ENCODE assay signal across 9 cellular contexts in genomic region chr1:178055093-178055492, GRCh38. TPM values are rescaled to one million over a fixed set of nuclear protein-coding genes. Genes with fewer than 3 reads are reported as not detected.
DNase-seq lines count a peak whose midpoint lies in the region; ATAC-seq and TF ChIP-seq lines count a peak whose summit lies in the region.
"Had no signal": no experiment of that assay in that cellular context is flagged by ENCODE, and none has a peak within 500 bp of the region (broad histone marks: within the 10 kb centered on the region; RNA-seq: fewer than 3 reads in every experiment).

No MANE protein-coding gene starts in this region.

- H3K4me1 ChIP-seq in thyroid gland (peaks cover 0 to 18% of the 10 kb centered on the region in 2 donors), esophagus muscularis mucosa (peaks cover 41 to 63% (median 52%) of the 10 kb centered on the region in 4 donors)

- H3K36me3 ChIP-seq in thyroid gland (no peaks in the 10 kb centered on the region), esophagus muscularis mucosa (no peaks in the 10 kb centered on the region)

- ATAC-seq in GM21528 (IDR thresholded peaks at IDR 0.05; ENCODE audit: low FRiP score, unreplicated experiment), result no peak

- no peak for TF ChIP-seq EP300 in esophagus muscularis mucosa (IDR thresholded peaks at IDR 0.05)

- no peak overlapping the region for H3K27ac ChIP-seq in thyroid gland
- peak overlapping the region in 1 of 4 donors; percentile 13 for H3K27ac ChIP-seq in esophagus muscularis mucosa (replicated peaks in 1 of 4)

- H3K9me3 ChIP-seq in thyroid gland, result no peaks in the 10 kb centered on the region
- no peaks in the 10 kb centered on the region for H3K9me3 ChIP-seq in esophagus muscularis mucosa

- peak in 4 of 6 experiments; percentile 15 to 44 (median 26) for TF ChIP-seq CTCF in thyroid gland (IDR thresholded peaks at IDR 0.05)
- TF ChIP-seq CTCF in esophagus muscularis mucosa (IDR thresholded peaks at IDR 0.05), result peak in 1 of 3 experiments; percentile 12

- no peaks in the 10 kb centered on the region for H3K27me3 ChIP-seq in thyroid gland
- H3K27me3 ChIP-seq in esophagus muscularis mucosa, result no peaks in the 10 kb centered on the region

- H3K4me3 ChIP-seq in thyroid gland (replicated peaks in 1 of 3) (no peak overlapping the region), esophagus muscularis mucosa (no peak overlapping the region)

- WGBS in thyroid gland, 2 donors, result 22 to 25% methylated on average over 5 of the region's 5 CpGs
- WGBS in esophagus muscularis mucosa, result 29% methylated on average over 2 of the region's 5 CpGs

- TF ChIP-seq POLR2A in thyroid gland (IDR thresholded peaks at IDR 0.05) (no peak), esophagus muscularis mucosa (IDR thresholded peaks at IDR 0.05; ENCODE audit: low read depth) (no peak)

- intact Hi-C loops in thyroid gland (cut with DNase I) (no loop called here), esophagus muscularis mucosa (cut with DNase I) (no loop called here)

- peak; percentile 65 for DNase-seq in NCI-H82 (lab: John Stamatoyannopoulos, UW)
- DNase-seq in NCI-H82 treated with DMSO at 0.1 percent for 48 hours (lab: John Stamatoyannopoulos, UW; ENCODE audit: unreplicated experiment), result no peak
- DNase-seq in OCI-M1 (lab: John Stamatoyannopoulos, UW), result peak; percentile 33
- DNase-seq in glomerular visceral epithelial cell (ENCODE audit: extremely low spot score), result peak; percentile 69
- peak; percentile 37 to 42 for DNase-seq in thyroid gland
- no peak for DNase-seq in activated CD8-positive, alpha-beta memory T cell treated with anti-CD3 and anti-CD28 coated beads for 24 hours
- no peak for DNase-seq in esophagus muscularis mucosa (ENCODE audit: extremely low spot score)
- DNase-seq: CD4-positive, CD25-positive, alpha-beta regulatory T cell had no signal

RNA-seq across cellular contexts. Expression of gene RASAL2, which starts 38.8 kb away (rescaled TPM):
- total RNA-seq in thyroid gland (10 to 100 TPM; 17.9 to 27.3 (median 23.5) TPM), esophagus muscularis mucosa (10 to 100 TPM; 11.6 to 30.0 (median 22.3) TPM)
- total RNA-seq: CD4-positive, CD25-positive, alpha-beta regulatory T cell had no signal

Comparison
In these comparisons a context has a peak if more than half of its experiments do, and no peak if none do; other contexts are left out.
1. DNase-seq: peak in NCI-H82 (single experiment), OCI-M1 (single experiment), glomerular visceral epithelial cell (single experiment) and thyroid gland (2 of 2); none in NCI-H82 treated with DMSO at 0.1 percent for 48 hours (single experiment), activated CD8-positive, alpha-beta memory T cell treated with anti-CD3 and anti-CD28 coated beads for 24 hours (single experiment) and esophagus muscularis mucosa (single experiment).